Comparison of ENCODE assay signal across 18 cellular contexts in genomic region chr6:20370801-20371200, GRCh38.
"Had no signal": no experiment of that assay in that cellular context is flagged by ENCODE, and none has a peak within 500 bp of the region (broad histone marks: within the 10 kb centered on the region; RNA-seq: fewer than 3 reads in every experiment).

No MANE protein-coding gene starts in this region.

- H3K9me3 ChIP-seq: body of pancreas, colonic mucosa, gastroesophageal sphincter, heart right ventricle, left ventricle myocardium inferior, neutrophil, thoracic aorta, upper lobe of left lung had no signal

- H3K9me3 Mint-ChIP-seq: stimulated activated memory B cell treated with anti-CD40 and anti-IgM and Interleukin-4, amounts not matched to agents 10 μg/mL and 1 μg/mL and 100 μg/mL, for 72 hours had no signal

- DNase-seq: activated CD4-positive, alpha-beta T cell treated with anti-CD3 and anti-CD28 coated beads, Interleukin-2, amount 50 U/mL, for 1 hour; activated gamma-delta T cell treated with Interleukin-2 at 50 U/mL for 16 hours; body of pancreas; central memory CD4-positive, alpha-beta T cell; colonic mucosa; heart right ventricle; kidney glomerular epithelial cell; left ventricle myocardium inferior; naive B cell; stimulated activated CD4-positive, alpha-beta T cell treated with anti-CD3 and anti-CD28 coated beads, Interleukin-4, amount 100 ng/mL, for 24 hours; upper lobe of left lung had no signal

- H3K27me3 ChIP-seq: body of pancreas, colonic mucosa, gastroesophageal sphincter, upper lobe of left lung had no signal

- H3K36me3 Mint-ChIP-seq: naive B cell; stimulated activated memory B cell treated with anti-CD40 and anti-IgM and Interleukin-4, amounts not matched to agents 10 μg/mL and 1 μg/mL and 100 μg/mL, for 72 hours had no signal

- H3K36me3 ChIP-seq: colonic mucosa, gastroesophageal sphincter, heart right ventricle, left ventricle myocardium inferior, neutrophil, thoracic aorta, upper lobe of left lung had no signal

- H3K27ac Mint-ChIP-seq: stimulated activated memory B cell treated with anti-CD40 and anti-IgM and Interleukin-4, amounts not matched to agents 10 μg/mL and 1 μg/mL and 100 μg/mL, for 72 hours had no signal

- ATAC-seq: body of pancreas; gastroesophageal sphincter; heart right ventricle; sciatic nerve; stimulated activated memory B cell treated with anti-CD40 and anti-IgM and Interleukin-4, amounts not matched to agents 10 μg/mL and 1 μg/mL and 100 μg/mL, for 72 hours had no signal

- H3K4me1 ChIP-seq: body of pancreas, colonic mucosa, gastroesophageal sphincter, heart right ventricle, left ventricle myocardium inferior, parathyroid adenoma, upper lobe of left lung had no signal

- H3K4me3 Mint-ChIP-seq: naive B cell; stimulated activated memory B cell treated with anti-CD40 and anti-IgM and Interleukin-4, amounts not matched to agents 10 μg/mL and 1 μg/mL and 100 μg/mL, for 72 hours had no signal

- H3K27ac ChIP-seq: body of pancreas, colonic mucosa, gastroesophageal sphincter, heart right ventricle, left ventricle myocardium inferior, neutrophil, parathyroid adenoma, thoracic aorta, upper lobe of left lung had no signal

- H3K4me3 ChIP-seq: body of pancreas, colonic mucosa, gastroesophageal sphincter, heart right ventricle, left ventricle myocardium inferior, smooth muscle cell, thoracic aorta, upper lobe of left lung had no signal
